In genomic region chr15:88995449-88995848, GRCh38 we compare ENCODE assay signal across 2 cellular contexts.
TF ChIP-seq lines count a peak whose summit lies in the region.

No MANE protein-coding gene starts in this region.

TF ChIP-seq in GM23338, 12 proteins besides CTCF, POLR2A, EP300 and RAD21:
- TF ChIP-seq JUNB (IDR thresholded peaks at IDR 0.05; ENCODE audit: unreplicated experiment) (no peak), POLR2AphosphoS5 (IDR thresholded peaks at IDR 0.05; ENCODE audit: low read depth) (peak; percentile 55; the same call in 1 of the 2 replicates)

TF ChIP-seq in H1, 55 proteins besides CTCF, POLR2A, EP300 and RAD21:
- TF ChIP-seq JUND (IDR thresholded peaks at IDR 0.05; ENCODE audit: low read length) = no peak
- no peak for TF ChIP-seq NANOG (IDR thresholded peaks at IDR 0.05; ENCODE audit: insufficient read depth, low read depth, low read length, poor library complexity, severe bottlenecking)
- TF ChIP-seq TAF7 (optimal IDR thresholded peaks at IDR 0.05; ENCODE audit: borderline replicate concordance, low read depth, low read length) = peak; percentile 44
- TF ChIP-seq POLR2AphosphoS5 (IDR thresholded peaks at IDR 0.05; ENCODE audit: low read depth, low read length) = no peak
- no peak for TF ChIP-seq SIX5 (IDR thresholded peaks at IDR 0.05; ENCODE audit: low read depth, low read length)
- TF ChIP-seq SIN3A (conservative IDR thresholded peaks at IDR 0.05 in 1 of 2, IDR thresholded peaks at IDR 0.05 in 1 of 2; ENCODE audit: low read depth in 1 of 2, low read length in 2 of 2) = no peak
- TF ChIP-seq ATF3 (IDR thresholded peaks at IDR 0.05; ENCODE audit: insufficient read depth, low read depth, low read length) = no peak
- TF ChIP-seq SAP30 (IDR thresholded peaks at IDR 0.05; ENCODE audit: insufficient read depth, insufficient replicate concordance, low read length) = no peak
- no peak for TF ChIP-seq ASH2L (IDR thresholded peaks at IDR 0.05; ENCODE audit: low read length)
- no peak for TF ChIP-seq HDAC6 (IDR thresholded peaks at IDR 0.05; ENCODE audit: low read depth, low read length)
- no peak for TF ChIP-seq SP4 (IDR thresholded peaks at IDR 0.05; ENCODE audit: low read length)
- TF ChIP-seq BCL11A (IDR thresholded peaks at IDR 0.05; ENCODE audit: low read depth in 2 of 2, low read length in 2 of 2) = no peak
- TF ChIP-seq KDM5A (IDR thresholded peaks at IDR 0.05; ENCODE audit: low read length) = no peak
- TF ChIP-seq CREB1 (IDR thresholded peaks at IDR 0.05) = no peak
- TF ChIP-seq CBX5 (IDR thresholded peaks at IDR 0.05; ENCODE audit: low read depth, low read length) = no peak
- no peak for TF ChIP-seq BRCA1 (IDR thresholded peaks at IDR 0.05; ENCODE audit: low read depth, low read length)
- TF ChIP-seq EGR1 (IDR thresholded peaks at IDR 0.05; ENCODE audit: borderline replicate concordance, low read depth, low read length) = no peak
- no peak for TF ChIP-seq GTF2F1 (IDR thresholded peaks at IDR 0.05; ENCODE audit: borderline replicate concordance, low read depth, low read length)
- no peak for TF ChIP-seq NRF1 (IDR thresholded peaks at IDR 0.05; ENCODE audit: low read depth, low read length)
- no peak for TF ChIP-seq KDM4A (IDR thresholded peaks at IDR 0.05; ENCODE audit: low read depth, low read length, severe bottlenecking)
- TF ChIP-seq RFX5 (IDR thresholded peaks at IDR 0.05; ENCODE audit: borderline replicate concordance, low read depth, low read length) = no peak
- TF ChIP-seq RXRA (IDR thresholded peaks at IDR 0.05; ENCODE audit: insufficient read depth, low read depth, low read length) = no peak
- TF ChIP-seq CHD7 (IDR thresholded peaks at IDR 0.05; ENCODE audit: insufficient replicate concordance, low read length) = no peak
- TF ChIP-seq BACH1 (IDR thresholded peaks at IDR 0.05; ENCODE audit: low read length) = no peak
- no peak for TF ChIP-seq JUN (IDR thresholded peaks at IDR 0.05; ENCODE audit: low read depth, low read length)
- TF ChIP-seq TEAD4 (IDR thresholded peaks at IDR 0.05; ENCODE audit: low read depth, low read length) = 0 out of 2 replicates have a peak, but pooled peaks have one; percentile 15
- TF ChIP-seq EZH2 (IDR thresholded peaks at IDR 0.05; ENCODE audit: low read depth, low read length, severe bottlenecking) = no peak
- TF ChIP-seq RNF2 (IDR thresholded peaks at IDR 0.05; ENCODE audit: borderline replicate concordance, low read depth, low read length, missing control alignments, poor library complexity, severe bottlenecking) = no peak
- no peak for TF ChIP-seq YY1 (IDR thresholded peaks at IDR 0.05; ENCODE audit: low read depth, low read length)
- no peak for TF ChIP-seq MAX (IDR thresholded peaks at IDR 0.05)
- no peak for TF ChIP-seq TAF1 (IDR thresholded peaks at IDR 0.05; ENCODE audit: low read depth, low read length)
- TF ChIP-seq ZNF274 (IDR thresholded peaks at IDR 0.05; ENCODE audit: borderline replicate concordance, extremely low read depth, low read length) = no peak
- TF ChIP-seq TCF12 (IDR thresholded peaks at IDR 0.05; ENCODE audit: low read depth, low read length) = no peak
- no peak for TF ChIP-seq CBX8 (IDR thresholded peaks at IDR 0.05; ENCODE audit: borderline replicate concordance, low read depth, low read length)
- TF ChIP-seq MAFK (IDR thresholded peaks at IDR 0.05; ENCODE audit: low read depth, low read length) = no peak
- no peak for TF ChIP-seq SP2 (IDR thresholded peaks at IDR 0.05; ENCODE audit: low read length)
- 0 out of 2 replicates have a peak, but pooled peaks have one; percentile 32 for TF ChIP-seq TBP (IDR thresholded peaks at IDR 0.05; ENCODE audit: low read depth, low read length)
- no peak for TF ChIP-seq SRF (IDR thresholded peaks at IDR 0.05; ENCODE audit: low read depth, low read length)
- no peak for TF ChIP-seq SIRT6 (IDR thresholded peaks at IDR 0.05; ENCODE audit: low read length)
- TF ChIP-seq CEBPB (IDR thresholded peaks at IDR 0.05; ENCODE audit: low read depth, low read length) = 0 out of 2 replicates have a peak, but pooled peaks have one; percentile 29
- TF ChIP-seq FOSL1 (IDR thresholded peaks at IDR 0.05; ENCODE audit: insufficient read depth, low read depth, low read length) = no peak
- no peak for TF ChIP-seq CHD2 (IDR thresholded peaks at IDR 0.05; ENCODE audit: low read length)
- peak; percentile 91 for TF ChIP-seq SP1 (IDR thresholded peaks at IDR 0.05; ENCODE audit: low read depth, low read length)
- TF ChIP-seq PHF8 (conservative IDR thresholded peaks at IDR 0.05; ENCODE audit: low read depth, low read length) = no peak
- 0 out of 2 replicates have a peak, but pooled peaks have one; percentile 18 for TF ChIP-seq E2F6 (IDR thresholded peaks at IDR 0.05)
- TF ChIP-seq POU5F1 (IDR thresholded peaks at IDR 0.05; ENCODE audit: low read depth, low read length) = no peak
- TF ChIP-seq CTBP2 (IDR thresholded peaks at IDR 0.05; ENCODE audit: borderline replicate concordance, insufficient read depth, insufficient read length, low read length) = no peak
- no peak for TF ChIP-seq CHD1 (IDR thresholded peaks at IDR 0.05; ENCODE audit: low read depth, low read length)
